In genomic region chr2:96305091-96305978, GRCh38 we compare ENCODE assay signal across 8 cellular contexts. TPM values are rescaled to one million over a fixed set of nuclear protein-coding genes. Genes with fewer than 3 reads are reported as not detected.
A peak's percentile ranks its signal among the peaks of the same experiment; 100 is the strongest.
DNase-seq lines count a peak whose midpoint lies in the region; ATAC-seq, FAIRE-seq and TF ChIP-seq lines count a peak whose summit lies in the region.

SNRNP200 (minus strand) TSS chr2:96305546; CDS start chr2:96305437, 109 bp downstream.

- FAIRE-seq in GM12891 (lab: Jason Lieb, UNC) (peak; percentile 92), pancreas (lab: Jason Lieb, UNC) (no peak)

- H3K27me3 ChIP-seq in pancreas (no peaks in the 10 kb centered on the region), thyroid gland (no peaks in the 10 kb centered on the region)

- peaks cover 6 to 31% (median 18%) of the 10 kb centered on the region in 3 donors for H3K36me3 ChIP-seq in pancreas
- H3K36me3 ChIP-seq in thyroid gland: peaks cover 27 to 30% of the 10 kb centered on the region in 2 donors

- 1% methylated on average over 60 to 61 of the region's 61 CpGs for WGBS in pancreas, 2 donors
- WGBS in thyroid gland, 2 donors: 1% methylated on average over 34 to 36 of the region's 61 CpGs

- DNase-seq in GM12891 (ENCODE audit: insufficient read length, low spot score) (peak; percentile 72), NCI-H1436 treated with DMSO at 0.1 percent for 48 hours (lab: John Stamatoyannopoulos, UW) (peak; percentile 59), SW480 (ENCODE audit: low spot score) (peak; percentile 93), Right ventricle myocardium superior (peak; percentile 94), pancreas (peak; percentile 81 to 92 (median 84)), thyroid gland (peak; percentile 84 to 87)
- DNase-seq in activated naive CD8-positive, alpha-beta T cell treated with anti-CD3 and anti-CD28 coated beads, Interleukin-2, amount 50 U/mL, for 16 hours (ENCODE audit: low read depth, low spot score): peak; percentile 81

- TF ChIP-seq CTCF in pancreas (IDR thresholded peaks at IDR 0.05): no peak
- TF ChIP-seq CTCF in thyroid gland (IDR thresholded peaks at IDR 0.05): no peak

- H3K4me1 ChIP-seq in pancreas (peaks cover 3 to 15% (median 7%) of the 10 kb centered on the region in 3 donors), thyroid gland (peaks cover 7 to 14% of the 10 kb centered on the region in 2 donors)

- peak; percentile 68 for TF ChIP-seq POLR2A in GM12891 (IDR thresholded peaks at IDR 0.05; ENCODE audit: low read depth, low read length)
- peak in 1 of 2 donors; percentile 82 for TF ChIP-seq POLR2A in thyroid gland (IDR thresholded peaks at IDR 0.05)

- H3K4me3 ChIP-seq in pancreas (peak within 1 kb of the TSS; percentile 74 to 91 (median 78)), thyroid gland (replicated peaks in 1 of 3) (peak within 1 kb of the TSS; percentile 30 to 80 (median 55))

- intact Hi-C loops in Right ventricle myocardium superior (cut with DNase I) (loop anchor here (5.0 kb wide), 1 partner anchor 202 kb away; the partner anchor contains the start of gene NEURL3), pancreas (cut with DNase I) (no loop called here), thyroid gland (cut with DNase I) (loop anchor here (2.0 kb wide), 1 partner anchor 39 kb away; the partner anchor contains the start of gene CIAO1)

- H3K9me3 ChIP-seq in pancreas (no peaks in the 10 kb centered on the region), thyroid gland (no peaks in the 10 kb centered on the region)

- H3K27ac ChIP-seq in pancreas (peak within 1 kb of the TSS; percentile 55 to 74 (median 70)), thyroid gland (peak within 1 kb of the TSS; percentile 37 to 68 (median 62))

- ATAC-seq in HG02798 (IDR thresholded peaks at IDR 0.05; ENCODE audit: poor library complexity, unreplicated experiment): peak; percentile 96
- peak; percentile 100 for ATAC-seq in Right ventricle myocardium superior (ENCODE audit: poor library complexity)
- peak; percentile 100 for ATAC-seq in pancreas

TF ChIP-seq in GM12891, 5 proteins besides CTCF, POLR2A, EP300 and RAD21:
- peak; percentile 55; the same call in 1 of the 2 replicates for TF ChIP-seq TAF1 (IDR thresholded peaks at IDR 0.05; ENCODE audit: low read depth, low read length)
- TF ChIP-seq POLR2AphosphoS5 (IDR thresholded peaks at IDR 0.05; ENCODE audit: low read depth, low read length): peak; percentile 89
- peak; percentile 42 for TF ChIP-seq PAX5 (IDR thresholded peaks at IDR 0.05; ENCODE audit: insufficient read depth, low read length, severe bottlenecking)
- TF ChIP-seq SPI1 (IDR thresholded peaks at IDR 0.05; ENCODE audit: low read depth, low read length): no peak
- no peak; the same call in 1 of the 2 replicates for TF ChIP-seq POU2F2 (IDR thresholded peaks at IDR 0.05; ENCODE audit: low read depth, low read length)

RNA-seq across cellular contexts. Expression of gene SNRNP200, which starts in this region (rescaled TPM):
- polyA plus RNA-seq in GM12891 (2012; ENCODE audit: low read depth, missing spikeins): 92.6 TPM
- total RNA-seq in Right ventricle myocardium superior: 50.1 TPM
- total RNA-seq in pancreas: 10 to 100 TPM; 42.1 to 60.1 (median 47.8) TPM
- polyA plus RNA-seq in pancreas: 10 to 100 TPM; 51.4 to 87.7 TPM
- total RNA-seq in thyroid gland: 100 to 1,000 TPM in 3 of 4 donors, 10 to 100 TPM in 1; 85.3 to 123 (median 104) TPM

Comparison
In these comparisons a context has a peak if more than half of its experiments do, and no peak if none do; other contexts are left out.
1. Peak in every context shown above with its lines: DNase-seq, ATAC-seq, H3K4me3 ChIP-seq and H3K27ac ChIP-seq.
2. intact Hi-C loops: an anchor here in Right ventricle myocardium superior (5.0 kb wide) and thyroid gland (2.0 kb wide); none called in pancreas.